Comparison of ENCODE assay signal across 20 cellular contexts in the genomic region with DNA sequence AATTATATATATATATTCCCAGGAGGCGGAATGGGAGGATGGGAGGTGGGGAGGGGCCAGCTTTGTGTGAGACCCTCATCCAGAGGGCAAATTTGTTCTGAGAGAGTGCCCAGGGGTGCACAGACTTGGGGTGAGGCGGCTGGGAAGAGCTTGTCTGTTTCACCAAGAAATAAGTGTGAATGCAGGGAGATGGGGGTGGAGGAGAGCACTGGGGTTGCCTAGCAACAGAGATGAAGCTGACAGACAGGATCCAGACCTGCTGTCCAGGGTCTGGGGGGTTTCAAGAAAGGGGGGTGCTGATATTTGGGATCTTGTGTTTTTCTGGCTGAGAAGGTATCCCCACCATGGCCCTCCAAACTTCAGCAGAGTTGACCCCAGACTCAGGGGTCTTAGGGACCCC.
"Had no signal": no experiment of that assay in that cellular context is flagged by ENCODE, and none has a peak within 500 bp of the region (broad histone marks: within the 10 kb centered on the region; RNA-seq: fewer than 3 reads in every experiment).

No MANE protein-coding gene starts in this region.

- H3K9ac ChIP-seq: parathyroid adenoma had no signal

- H3K27me3 Mint-ChIP-seq: activated CD4-positive, alpha-beta T cell treated with anti-CD3 and anti-CD28 coated beads, Interleukin-2, amount 10 ng/mL, durations not matched to agents 24 days and 14 days had no signal

- ATAC-seq: activated CD8-positive, alpha-beta T cell treated with anti-CD3 and anti-CD28 coated beads, Interleukin-2, amount 10 ng/mL, durations not matched to agents 7 days and 5 days; activated naive CD4-positive, alpha-beta T cell treated with anti-CD3 and anti-CD28 coated beads, Interleukin-2, amount 50 U/mL, for 72 hours; heart left ventricle; left cardiac atrium; lower lobe of right lung; stimulated activated effector memory CD8-positive, alpha-beta T cell treated with anti-CD3 and anti-CD28 coated beads, Interleukin-12 subunit alpha, Interleukin-12 subunit beta, amount 100 ng/mL, for 72 hours had no signal

- H3K9me3 Mint-ChIP-seq: activated CD4-positive, alpha-beta T cell treated with anti-CD3 and anti-CD28 coated beads, Interleukin-2, amount 10 ng/mL, durations not matched to agents 24 days and 14 days; activated naive CD4-positive, alpha-beta T cell treated with anti-CD3 and anti-CD28 coated beads, Interleukin-2, amount 50 U/mL, for 72 hours; mesothelial cell of epicardium; neural crest cell; stimulated activated effector memory CD8-positive, alpha-beta T cell treated with anti-CD3 and anti-CD28 coated beads, Interleukin-12 subunit alpha, Interleukin-12 subunit beta, amount 100 ng/mL, for 72 hours; T-helper 2 cell treated with Interferon-gamma antibody and Interleukin-4, amounts not matched to agents 5 μg/mL and 100 μg/mL, for 36 hours had no signal

- H3K4me3 Mint-ChIP-seq: activated CD4-positive, alpha-beta T cell treated with anti-CD3 and anti-CD28 coated beads, Interleukin-2, amount 10 ng/mL, durations not matched to agents 24 days and 14 days; activated CD8-positive, alpha-beta T cell treated with anti-CD3 and anti-CD28 coated beads, Interleukin-2, amount 10 ng/mL, durations not matched to agents 7 days and 5 days; mesothelial cell of epicardium; neural crest cell; stimulated activated effector memory CD8-positive, alpha-beta T cell treated with anti-CD3 and anti-CD28 coated beads, Interleukin-12 subunit alpha, Interleukin-12 subunit beta, amount 100 ng/mL, for 72 hours; T-helper 2 cell treated with Interferon-gamma antibody and Interleukin-4, amounts not matched to agents 5 μg/mL and 100 μg/mL, for 36 hours had no signal

- H3K27ac ChIP-seq: coronary artery, heart left ventricle, lower lobe of right lung, parathyroid adenoma had no signal

- H3K79me2 ChIP-seq: parathyroid adenoma had no signal

- H3K36me3 Mint-ChIP-seq: activated naive CD4-positive, alpha-beta T cell treated with anti-CD3 and anti-CD28 coated beads, Interleukin-2, amount 50 U/mL, for 72 hours; mesothelial cell of epicardium; stimulated activated effector memory CD8-positive, alpha-beta T cell treated with anti-CD3 and anti-CD28 coated beads, Interleukin-12 subunit alpha, Interleukin-12 subunit beta, amount 100 ng/mL, for 72 hours had no signal

- H2AFZ ChIP-seq: parathyroid adenoma had no signal

- H3K4me1 Mint-ChIP-seq: stimulated activated effector memory CD8-positive, alpha-beta T cell treated with anti-CD3 and anti-CD28 coated beads, Interleukin-12 subunit alpha, Interleukin-12 subunit beta, amount 100 ng/mL, for 72 hours had no signal

- DNase-seq: activated CD4-positive, alpha-beta T cell treated with anti-CD3 and anti-CD28 coated beads, Interleukin-2, amount 10 ng/mL, durations not matched to agents 24 days and 14 days; activated CD4-positive, CD25-positive, alpha-beta regulatory T cell; activated CD8-positive, alpha-beta memory T cell treated with anti-CD3 and anti-CD28 coated beads, Interleukin-2, amount 50 U/mL, for 4 hours; activated CD8-positive, alpha-beta T cell treated with anti-CD3 and anti-CD28 coated beads, Interleukin-2, amount 10 ng/mL, durations not matched to agents 7 days and 5 days; activated effector memory CD4-positive, alpha-beta T cell treated with anti-CD3 and anti-CD28 coated beads, Interleukin-2, amount 50 U/mL, for 16 hours; activated T-cell treated with anti-CD3 and anti-CD28 coated beads, Interleukin-2, amount 50 U/mL, for 48 hours; effector CD4-positive, alpha-beta T cell; foreskin fibroblast; heart left ventricle; lower lobe of right lung; stimulated activated CD4-positive, alpha-beta T cell treated with anti-CD3 and anti-CD28 coated beads, Interleukin-12 subunit alpha, Interleukin-12 subunit beta, amount 100 ng/mL, for 4 hours; stimulated activated CD4-positive, alpha-beta T cell treated with anti-CD3 and anti-CD28 coated beads, Interleukin-2, amount 100 ng/mL, for 24 hours had no signal

- H3K9me3 ChIP-seq: heart left ventricle, lower lobe of right lung had no signal

- H3K36me3 ChIP-seq: heart left ventricle, lower lobe of right lung had no signal

- H3K27ac Mint-ChIP-seq: activated CD4-positive, alpha-beta T cell treated with anti-CD3 and anti-CD28 coated beads, Interleukin-2, amount 10 ng/mL, durations not matched to agents 24 days and 14 days; activated CD8-positive, alpha-beta T cell treated with anti-CD3 and anti-CD28 coated beads, Interleukin-2, amount 10 ng/mL, durations not matched to agents 7 days and 5 days; activated naive CD4-positive, alpha-beta T cell treated with anti-CD3 and anti-CD28 coated beads, Interleukin-2, amount 50 U/mL, for 72 hours; mesothelial cell of epicardium; stimulated activated effector memory CD8-positive, alpha-beta T cell treated with anti-CD3 and anti-CD28 coated beads, Interleukin-12 subunit alpha, Interleukin-12 subunit beta, amount 100 ng/mL, for 72 hours; T-helper 2 cell treated with Interferon-gamma antibody and Interleukin-4, amounts not matched to agents 5 μg/mL and 100 μg/mL, for 36 hours had no signal

- H3K4me1 ChIP-seq: heart left ventricle, lower lobe of right lung, parathyroid adenoma had no signal

- H3K4me3 ChIP-seq: coronary artery, heart left ventricle, lower lobe of right lung had no signal
